In genomic region chr4:129488427-129488826, GRCh38 we compare ENCODE assay signal across 27 cellular contexts.
"Had no signal": no experiment of that assay in that cellular context is flagged by ENCODE, and none has a peak within 500 bp of the region (broad histone marks: within the 10 kb centered on the region; RNA-seq: fewer than 3 reads in every experiment).

No MANE protein-coding gene starts in this region.

- H3K4me3 Mint-ChIP-seq: activated CD8-positive, alpha-beta T cell treated with anti-CD3 and anti-CD28 coated beads for 36 hours; activated naive CD8-positive, alpha-beta T cell; activated T-cell treated with anti-CD3 and anti-CD28 coated beads, Interleukin-2, amount 50 U/mL, for 4 hours; activated T-helper 17 cell treated with anti-CD3 and anti-CD28 coated beads, Interleukin-2, amount 50 U/mL, for 72 hours; central memory CD8-positive, alpha-beta T cell; dendritic cell treated with granulocyte-macrophage colony-stimulating factor and Interleukin-4, amounts not matched to agents 40 ng/mL and 50 ng/mL, for 4 days; endodermal cell; WTC11 had no signal

- H3K27me3 ChIP-seq: brain microvascular endothelial cell had no signal

- H3K27me3 Mint-ChIP-seq: activated CD8-positive, alpha-beta T cell treated with anti-CD3 and anti-CD28 coated beads for 36 hours; central memory CD8-positive, alpha-beta T cell; dendritic cell treated with granulocyte-macrophage colony-stimulating factor and Interleukin-4, amounts not matched to agents 40 ng/mL and 50 ng/mL, for 4 days had no signal

- DNase-seq: activated CD4-positive, alpha-beta T cell treated with anti-CD3 and anti-CD28 coated beads for 1 hour; activated CD4-positive, alpha-beta T cell treated with anti-CD3 and anti-CD28 coated beads for 4 hours; activated CD4-positive, alpha-beta T cell treated with anti-CD3 and anti-CD28 coated beads, Interleukin-2, amount 50 U/mL, for 1 hour; activated CD4-positive, alpha-beta T cell treated with anti-CD3 and anti-CD28 coated beads, Interleukin-2, amount 50 U/mL, for 48 hours; activated CD8-positive, alpha-beta memory T cell treated with anti-CD3 and anti-CD28 coated beads for 24 hours; activated CD8-positive, alpha-beta T cell treated with anti-CD3 and anti-CD28 coated beads for 36 hours; activated effector memory CD4-positive, alpha-beta T cell treated with Interleukin-2 at 50 U/mL for 16 hours; activated gamma-delta T cell treated with Interleukin-2 at 50 U/mL for 16 hours; activated naive CD4-positive, alpha-beta T cell treated with anti-CD3 and anti-CD28 coated beads, Interleukin-2, amount 50 U/mL, for 16 hours; activated naive CD4-positive, alpha-beta T cell treated with Interleukin-2 at 50 U/mL for 16 hours; activated T-cell treated with anti-CD3 and anti-CD28 coated beads, Interleukin-2, amount 50 U/mL, for 4 hours; amniotic stem cell; anterior cingulate cortex; brain microvascular endothelial cell; dorsolateral prefrontal cortex; effector memory CD4-positive, alpha-beta T cell; endodermal cell; foreskin fibroblast; head of caudate nucleus; hippocampal formation had no signal

- H3K27ac ChIP-seq: brain microvascular endothelial cell, coronary artery, dorsolateral prefrontal cortex, VCaP had no signal

- H3K27ac Mint-ChIP-seq: activated CD8-positive, alpha-beta T cell treated with anti-CD3 and anti-CD28 coated beads for 36 hours; activated naive CD8-positive, alpha-beta T cell; activated T-helper 17 cell treated with anti-CD3 and anti-CD28 coated beads, Interleukin-2, amount 50 U/mL, for 72 hours; dendritic cell treated with granulocyte-macrophage colony-stimulating factor and Interleukin-4, amounts not matched to agents 40 ng/mL and 50 ng/mL, for 4 days; endodermal cell; WTC11 had no signal

- H3K36me3 ChIP-seq: brain microvascular endothelial cell had no signal

- H3K36me3 Mint-ChIP-seq: activated naive CD8-positive, alpha-beta T cell; WTC11 had no signal

- H3K9me3 Mint-ChIP-seq: activated CD8-positive, alpha-beta T cell treated with anti-CD3 and anti-CD28 coated beads for 36 hours; activated T-cell treated with anti-CD3 and anti-CD28 coated beads, Interleukin-2, amount 50 U/mL, for 4 hours; activated T-helper 17 cell treated with anti-CD3 and anti-CD28 coated beads, Interleukin-2, amount 50 U/mL, for 72 hours; central memory CD8-positive, alpha-beta T cell; dendritic cell treated with granulocyte-macrophage colony-stimulating factor and Interleukin-4, amounts not matched to agents 40 ng/mL and 50 ng/mL, for 4 days; endodermal cell; WTC11 had no signal

- H3K4me1 Mint-ChIP-seq: activated T-helper 17 cell treated with anti-CD3 and anti-CD28 coated beads, Interleukin-2, amount 50 U/mL, for 72 hours; central memory CD8-positive, alpha-beta T cell; WTC11 had no signal

- H3K4me3 ChIP-seq: coronary artery, dorsolateral prefrontal cortex had no signal
